ENCODE assay signal across 1 cellular context in the genomic region with DNA sequence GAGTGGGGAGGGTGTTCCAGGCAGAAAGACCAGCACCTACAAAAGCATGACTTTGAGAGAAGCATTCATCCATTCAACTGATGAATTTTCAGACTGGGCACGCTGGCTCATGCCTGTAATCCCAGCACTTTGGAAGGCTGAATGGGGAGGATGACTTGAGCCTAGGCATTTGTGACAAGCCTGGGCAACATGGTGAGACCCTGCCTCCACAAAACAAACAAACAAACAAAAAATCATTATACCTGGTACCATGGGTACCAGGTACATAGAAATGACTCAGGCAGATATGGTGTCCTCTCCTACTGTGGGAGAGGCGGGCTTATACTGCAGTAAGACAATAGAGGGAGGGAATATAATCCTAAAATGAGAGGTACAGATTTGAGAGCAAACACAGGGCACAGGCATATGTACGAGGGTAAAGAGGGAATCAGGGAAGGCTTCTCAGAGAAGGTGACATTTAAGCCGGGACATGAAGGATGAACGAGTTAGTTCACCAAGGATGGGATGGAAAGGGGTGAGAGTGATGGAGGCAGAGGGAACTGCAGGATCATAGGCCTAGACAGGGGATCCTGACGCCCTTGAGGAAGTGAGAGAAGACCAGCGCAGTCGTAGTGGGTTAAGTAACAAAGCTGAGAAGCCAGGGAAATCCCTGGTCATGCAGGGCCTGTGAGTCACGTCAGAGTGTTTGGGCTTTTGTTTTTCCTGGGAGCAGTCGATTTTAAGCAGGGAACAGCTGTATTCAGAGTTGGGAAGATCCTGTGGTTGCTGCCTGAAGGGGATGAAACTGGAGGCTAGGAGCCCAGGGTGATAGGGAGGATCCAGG.
A peak's percentile ranks its signal among the peaks of the same experiment; 100 is the strongest.
TF ChIP-seq lines count a peak whose summit lies in the region.

No MANE protein-coding gene starts in this region.

TF ChIP-seq in A549, 52 proteins besides CTCF, POLR2A, EP300 and RAD21:
- TF ChIP-seq HMGXB4 (CRISPR knock-in tag; IDR thresholded peaks at IDR 0.05; ENCODE audit: borderline replicate concordance) (no peak), ZFP36 (IDR thresholded peaks at IDR 0.05; ENCODE audit: borderline replicate concordance, partially characterized antibody) (peak; percentile 63)
